11 cellular contexts compared by ENCODE assay signal in genomic region chr11:130118165-130118564, GRCh38. TPM values are rescaled to one million over a fixed set of nuclear protein-coding genes. Genes with fewer than 3 reads are reported as not detected.
DNase-seq lines count a peak whose midpoint lies in the region; ATAC-seq and TF ChIP-seq lines count a peak whose summit lies in the region.
"Had no signal": no experiment of that assay in that cellular context is flagged by ENCODE, and none has a peak within 500 bp of the region (broad histone marks: within the 10 kb centered on the region; RNA-seq: fewer than 3 reads in every experiment).

No MANE protein-coding gene starts in this region.

- no peak overlapping the region for H3K4me2 ChIP-seq in smooth muscle cell

- DNase-seq in naive B cell: peak; percentile 65
- no peak for DNase-seq in smooth muscle cell (lab: John Stamatoyannopoulos, UW; ENCODE audit: unreplicated experiment)
- no peak for DNase-seq in activated CD4-positive, alpha-beta T cell treated with anti-CD3 and anti-CD28 coated beads for 1 hour
- DNase-seq: activated CD4-positive, alpha-beta T cell treated with anti-CD3 and anti-CD28 coated beads, Interleukin-2, amount 10 ng/mL, durations not matched to agents 24 days and 14 days; kidney; NCI-H1105; pancreas had no signal

- no peak overlapping the region for H3K9ac ChIP-seq in smooth muscle cell (ENCODE audit: low read depth)

- H3K79me2 ChIP-seq in smooth muscle cell (ENCODE audit: low read depth): no peaks in the 10 kb centered on the region

- no peak overlapping the region for H2AFZ ChIP-seq in smooth muscle cell (ENCODE audit: low read depth)

- peak; percentile 87 for ATAC-seq in GM18868 (IDR thresholded peaks at IDR 0.05; ENCODE audit: unreplicated experiment)
- peak; percentile 90 for ATAC-seq in GM21529 (IDR thresholded peaks at IDR 0.05; ENCODE audit: unreplicated experiment)
- ATAC-seq in HG03175 (IDR thresholded peaks at IDR 0.05; ENCODE audit: unreplicated experiment): peak; percentile 81
- peak; percentile 50 to 56 for ATAC-seq in naive B cell (ENCODE audit: low read depth in 2 of 2)
- ATAC-seq in esophagus mucosa: no peak
- ATAC-seq: pancreas had no signal

- H3F3A ChIP-seq in smooth muscle cell (ENCODE audit: low read depth): no peaks in the 10 kb centered on the region

- peaks cover 63 to 97% (median 85%) of the 10 kb centered on the region in 3 donors for H3K4me1 Mint-ChIP-seq in naive B cell

- H3K36me3 ChIP-seq in smooth muscle cell (ENCODE audit: low read depth): no peaks in the 10 kb centered on the region

- peaks cover 6% of the 10 kb centered on the region for H3K4me1 ChIP-seq in smooth muscle cell (ENCODE audit: low read depth)

- no peaks in the 10 kb centered on the region for H3K27me3 ChIP-seq in smooth muscle cell (ENCODE audit: low read depth)
- H3K27me3 ChIP-seq: pancreas had no signal

- H3K4me3 ChIP-seq in smooth muscle cell: no peak overlapping the region
- H3K4me3 ChIP-seq: pancreas had no signal

- no peaks in the 10 kb centered on the region for H3K9me3 ChIP-seq in smooth muscle cell (replicated peaks; ENCODE audit: low read depth)
- H3K9me3 ChIP-seq: pancreas had no signal

- no peak for TF ChIP-seq CTCF in smooth muscle cell (IDR thresholded peaks at IDR 0.05; ENCODE audit: borderline replicate concordance, insufficient read depth, poor library complexity, severe bottlenecking)

- peak overlapping the region; percentile 85 to 96 (median 92) for H3K27ac Mint-ChIP-seq in naive B cell
- H3K27ac Mint-ChIP-seq: activated CD4-positive, alpha-beta T cell treated with anti-CD3 and anti-CD28 coated beads, Interleukin-2, amount 10 ng/mL, durations not matched to agents 24 days and 14 days had no signal

- H3K27me3 Mint-ChIP-seq in naive B cell: no peaks in the 10 kb centered on the region

- H3K4me3 Mint-ChIP-seq in naive B cell: peak overlapping the region; percentile 46 to 90 (median 82)
- H3K4me3 Mint-ChIP-seq: activated CD4-positive, alpha-beta T cell treated with anti-CD3 and anti-CD28 coated beads, Interleukin-2, amount 10 ng/mL, durations not matched to agents 24 days and 14 days had no signal

- H3K9me3 Mint-ChIP-seq in naive B cell: no peaks in the 10 kb centered on the region
- H3K9me3 Mint-ChIP-seq: activated CD4-positive, alpha-beta T cell treated with anti-CD3 and anti-CD28 coated beads, Interleukin-2, amount 10 ng/mL, durations not matched to agents 24 days and 14 days had no signal

- peaks cover 15 to 16% of the 10 kb centered on the region in 2 donors for H3K36me3 Mint-ChIP-seq in naive B cell

- no peak overlapping the region for H3K27ac ChIP-seq in smooth muscle cell (ENCODE audit: low read depth)
- H3K27ac ChIP-seq: pancreas had no signal

- H4K20me1 ChIP-seq in smooth muscle cell (ENCODE audit: low read depth): peaks cover 64% of the 10 kb centered on the region

- 96% methylated on average over 2 of the region's 2 CpGs for WGBS in smooth muscle cell (ENCODE audit: low lambda C conversion rate)

RNA-seq across cellular contexts. Expression of gene ST14, which starts 41.4 kb away (rescaled TPM):
- polyA plus RNA-seq in naive B cell (ENCODE audit: low read depth in 6 of 6): 10 to 100 TPM; 13.4 to 38.8 (median 20.0) TPM
- 7.7 and 9.4 TPM in 2 replicates for total RNA-seq in smooth muscle cell
- 2.4 and 16.2 TPM in 2 replicates for polyA plus RNA-seq in smooth muscle cell
- total RNA-seq in esophagus mucosa: 121 TPM
- total RNA-seq: activated CD4-positive, alpha-beta T cell treated with anti-CD3 and anti-CD28 coated beads, Interleukin-2, amount 10 ng/mL, durations not matched to agents 24 days and 14 days had no signal

RNA-seq across cellular contexts. Expression of gene APLP2, which starts 48.5 kb away (rescaled TPM):
- 100 to 1,000 TPM; 289 to 343 (median 310) TPM for polyA plus RNA-seq in naive B cell (ENCODE audit: low read depth in 6 of 6)
- 146 and 161 TPM in 2 replicates for total RNA-seq in smooth muscle cell
- 121 and 176 TPM in 2 replicates for polyA plus RNA-seq in smooth muscle cell
- total RNA-seq in esophagus mucosa: 124 TPM

Comparison
In these comparisons a context has a peak if more than half of its experiments do, and no peak if none do; other contexts are left out.
1. RNA of gene ST14, which starts 41.4 kb away (total RNA-seq): 121 TPM in esophagus mucosa (single experiment); 7.7 to 9.4 TPM in smooth muscle cell; every median in the first group is over 10 times any median in the second.